Comparison of ENCODE assay signal across 26 cellular contexts in genomic region chr5:82661462-82661861, GRCh38.
"Had no signal": no experiment of that assay in that cellular context is flagged by ENCODE, and none has a peak within 500 bp of the region (broad histone marks: within the 10 kb centered on the region; RNA-seq: fewer than 3 reads in every experiment).

No MANE protein-coding gene starts in this region.

- DNase-seq: dorsolateral prefrontal cortex; effector CD4-positive, alpha-beta T cell; foreskin keratinocyte; glutamatergic neuron; heart right ventricle; hippocampal formation; left cardiac atrium; left ventricle myocardium superior; mesendoderm; midbrain; naive thymus-derived CD4-positive, alpha-beta T cell; sigmoid colon; stimulated activated CD4-positive, alpha-beta T cell treated with anti-CD3 and anti-CD28 coated beads, Interleukin-4, amount 100 ng/mL, for 4 hours; stimulated activated naive CD8-positive, alpha-beta T cell treated with anti-CD3 and anti-CD28 coated beads, Interleukin-15, Interleukin-2, amounts not matched to agents 100 U/mL and 50 U/mL, for 24 hours; substantia nigra; testis; tibial artery had no signal

- H3K9ac ChIP-seq: neural progenitor cell, parathyroid adenoma had no signal

- H3K27ac ChIP-seq: dorsolateral prefrontal cortex, foreskin keratinocyte, gastroesophageal sphincter, heart right ventricle, neural progenitor cell, parathyroid adenoma, prostate gland, right atrium auricular region, sigmoid colon, testis, tibial artery had no signal

- H3K9me3 ChIP-seq: gastroesophageal sphincter, heart right ventricle, prostate gland, right atrium auricular region, sigmoid colon, testis, tibial artery had no signal

- FAIRE-seq: colon, islet of Langerhans, urothelium cell line had no signal

- ATAC-seq: foreskin keratinocyte; gastroesophageal sphincter; left cardiac atrium; left ventricle myocardium superior; naive thymus-derived CD4-positive, alpha-beta T cell; stimulated activated memory B cell treated with anti-CD40 and anti-IgM and Interleukin-4, amounts not matched to agents 10 μg/mL and 1 μg/mL and 100 μg/mL, for 72 hours; stimulated activated naive CD8-positive, alpha-beta T cell treated with anti-CD3 and anti-CD28 coated beads, Interleukin-15, Interleukin-2, amounts not matched to agents 100 U/mL and 50 U/mL, for 24 hours had no signal

- H3K27me3 ChIP-seq: dorsolateral prefrontal cortex, foreskin keratinocyte, gastroesophageal sphincter, heart right ventricle, neural progenitor cell, right atrium auricular region, sigmoid colon, testis, tibial artery had no signal

- H3K36me3 ChIP-seq: gastroesophageal sphincter, heart right ventricle, neural progenitor cell, prostate gland, right atrium auricular region, sigmoid colon, tibial artery had no signal

- H3K4me3 ChIP-seq: dorsolateral prefrontal cortex, gastroesophageal sphincter, heart right ventricle, neural progenitor cell, prostate gland, right atrium auricular region, sigmoid colon, testis, tibial artery had no signal

- H3K4me1 ChIP-seq: foreskin keratinocyte, neural progenitor cell, parathyroid adenoma, prostate gland, sigmoid colon, tibial artery had no signal
